In the genomic region with DNA sequence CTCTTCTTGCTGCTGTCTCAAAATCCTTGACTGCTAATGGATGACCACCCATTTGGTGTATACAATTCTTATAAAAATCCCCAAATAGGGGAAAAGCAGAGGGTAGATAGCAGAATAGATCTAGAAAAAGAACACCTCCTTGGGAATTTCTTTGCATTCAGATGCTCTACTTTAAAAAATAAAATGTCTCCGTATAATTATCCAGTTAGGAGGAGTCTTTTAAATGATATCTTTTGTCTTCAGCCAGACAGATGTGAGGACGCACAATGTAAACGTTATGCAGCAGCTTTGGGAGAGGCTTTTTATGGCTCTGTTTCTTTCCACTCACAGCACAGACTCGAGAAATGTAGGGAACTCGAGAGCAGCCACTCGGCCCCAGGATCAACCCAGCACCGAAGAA, we compare ENCODE assay signal across 17 cellular contexts.
DNase-seq lines count a peak whose midpoint lies in the region; ATAC-seq and TF ChIP-seq lines count a peak whose summit lies in the region.
"Had no signal": no experiment of that assay in that cellular context is flagged by ENCODE, and none has a peak within 500 bp of the region (broad histone marks: within the 10 kb centered on the region; RNA-seq: fewer than 3 reads in every experiment).

No MANE protein-coding gene starts in this region.

- H3K27ac ChIP-seq in SJCRH30 (peak overlapping the region; percentile 95), esophagus squamous epithelium (peak overlapping the region; percentile 38 to 92 (median 82)), stomach smooth muscle (ENCODE audit: low read length) (peak overlapping the region; percentile 97)
- H3K27ac ChIP-seq: HL-60, PC-9 had no signal

- DNase-seq in SJCRH30 (peak in 1 of 2 experiments; percentile 34), esophagus squamous epithelium (lab: John Stamatoyannopoulos, UW) (no peak), NCI-H748 (lab: John Stamatoyannopoulos, UW; ENCODE audit: unreplicated experiment) (no peak)
- DNase-seq: CD4-positive, CD25-positive, alpha-beta regulatory T cell; KBM-7; NCI-H2107; NCI-H226; NCI-H526 treated with DMSO at 0.1 percent for 48 hours; PC-9; Right ventricle myocardium superior had no signal

- H3K9me3 ChIP-seq in SJCRH30 (replicated peaks) (no peaks in the 10 kb centered on the region), esophagus squamous epithelium (no peaks in the 10 kb centered on the region), mucosa of stomach (ENCODE audit: control insufficient read depth, low read length) (no peaks in the 10 kb centered on the region), stomach smooth muscle (ENCODE audit: control insufficient read depth in 2 of 2, low read length in 2 of 2) (no peaks in the 10 kb centered on the region)
- H3K9me3 ChIP-seq: HAP-1 had no signal

- ATAC-seq in HG02588 (IDR thresholded peaks at IDR 0.05; ENCODE audit: unreplicated experiment), result no peak
- no peak for ATAC-seq in HG03432 (IDR thresholded peaks at IDR 0.05; ENCODE audit: unreplicated experiment)
- no peak for ATAC-seq in HG03342 (IDR thresholded peaks at IDR 0.05; ENCODE audit: unreplicated experiment)

- H3K9ac ChIP-seq in mucosa of stomach (ENCODE audit: low read length) (peak overlapping the region; percentile 61), stomach smooth muscle (ENCODE audit: low read length in 2 of 2) (peak overlapping the region; percentile 63 to 91)

- H3K4me1 ChIP-seq in SJCRH30 (peaks cover 18% of the 10 kb centered on the region), esophagus squamous epithelium (peaks cover 0 to 6% (median 0%) of the 10 kb centered on the region in 3 donors), mucosa of stomach (ENCODE audit: control insufficient read depth, insufficient read depth, low read length) (peaks cover 12% of the 10 kb centered on the region), stomach smooth muscle (ENCODE audit: control insufficient read depth, insufficient read depth, low read length) (peaks cover 37% of the 10 kb centered on the region)

- intact Hi-C loops in esophagus squamous epithelium (cut with DNase I), result loop anchor here (5.0 kb wide), 1 partner anchor 318 kb away; no protein-coding TSS in a partner anchor

- no peaks in the 10 kb centered on the region for H3K36me3 ChIP-seq in SJCRH30
- H3K36me3 ChIP-seq in esophagus squamous epithelium, result no peaks in the 10 kb centered on the region
- no peaks in the 10 kb centered on the region for H3K36me3 ChIP-seq in mucosa of stomach (ENCODE audit: control insufficient read depth, insufficient read depth, low read length)
- H3K36me3 ChIP-seq in stomach smooth muscle (ENCODE audit: control insufficient read depth in 2 of 2, insufficient read depth in 2 of 2, low read length in 2 of 2), result no peaks in the 10 kb centered on the region
- H3K36me3 ChIP-seq: HAP-1 had no signal

- 20 to 37% methylated on average over 7 of the region's 7 CpGs for WGBS in esophagus squamous epithelium, 2 donors

- TF ChIP-seq CTCF in esophagus squamous epithelium (IDR thresholded peaks at IDR 0.05), result no peak

- TF ChIP-seq POLR2A in esophagus squamous epithelium (IDR thresholded peaks at IDR 0.05), result no peak

- H3K27me3 ChIP-seq in SJCRH30 (no peaks in the 10 kb centered on the region), esophagus squamous epithelium (peaks cover 0 to 85% (median 0%) of the 10 kb centered on the region in 4 donors), mucosa of stomach (ENCODE audit: control insufficient read depth, insufficient read depth, low read length) (peaks cover 17% of the 10 kb centered on the region), stomach smooth muscle (ENCODE audit: control insufficient read depth in 1 of 2, insufficient read depth in 2 of 2, low read length in 2 of 2) (no peaks in the 10 kb centered on the region)

- H3K4me3 ChIP-seq in SJCRH30, result peak overlapping the region; percentile 57
- H3K4me3 ChIP-seq in esophagus squamous epithelium, result peak overlapping the region in 3 of 4 donors; percentile 12 to 53 (median 29)
- no peak overlapping the region for H3K4me3 ChIP-seq in mucosa of stomach (ENCODE audit: low read length)
- H3K4me3 ChIP-seq in stomach smooth muscle (ENCODE audit: low read length in 2 of 2), result peak overlapping the region; percentile 38 to 70
- H3K4me3 ChIP-seq: HAP-1, PC-9 had no signal
